Comparison of ENCODE assay signal across 25 cellular contexts in genomic region chrX:2960861-2961515, GRCh38. TPM values are rescaled to one million over a fixed set of nuclear protein-coding genes. Genes with fewer than 3 reads are reported as not detected.
DNase-seq lines count a peak whose midpoint lies in the region; ATAC-seq and TF ChIP-seq lines count a peak whose summit lies in the region.
"Had no signal": no experiment of that assay in that cellular context is flagged by ENCODE, and none has a peak within 500 bp of the region (broad histone marks: within the 10 kb centered on the region; RNA-seq: fewer than 3 reads in every experiment).

No MANE protein-coding gene starts in this region.

- no peaks in the 10 kb centered on the region for H3K27me3 ChIP-seq in HUES6 (ENCODE audit: control insufficient read depth, insufficient read depth, low read length)
- no peaks in the 10 kb centered on the region for H3K27me3 ChIP-seq in endodermal cell (ENCODE audit: control insufficient read depth, insufficient read depth, low read length, poor library complexity, severe bottlenecking)

- H3K4me3 ChIP-seq in HUES6 (ENCODE audit: low read depth, low read length) (peak overlapping the region; percentile 49), endodermal cell (ENCODE audit: low read length) (peak overlapping the region; percentile 90), mesodermal cell (ENCODE audit: extremely low read depth, insufficient read depth, low read length, poor library complexity, severe bottlenecking) (no peak overlapping the region), coronary artery (no peak overlapping the region)

- H3K4me1 ChIP-seq in HUES6 (ENCODE audit: control insufficient read depth, insufficient read depth, low read length) (peaks cover 35% of the 10 kb centered on the region), endodermal cell (ENCODE audit: control insufficient read depth, insufficient read depth, low read length) (no peaks in the 10 kb centered on the region), mesodermal cell (ENCODE audit: control insufficient read depth, insufficient read depth, low read length, poor library complexity, severe bottlenecking) (peaks cover 22% of the 10 kb centered on the region)

- H3K9me3 ChIP-seq in HUES6 (ENCODE audit: control insufficient read depth, insufficient read depth, low read depth, low read length), result no peaks in the 10 kb centered on the region
- no peaks in the 10 kb centered on the region for H3K9me3 ChIP-seq in endodermal cell (ENCODE audit: control insufficient read depth, low read length)
- H3K9me3 ChIP-seq in mesodermal cell (ENCODE audit: control insufficient read depth, low read length), result no peaks in the 10 kb centered on the region
- H3K9me3 ChIP-seq: SK-N-SH had no signal

- H3K27ac Mint-ChIP-seq in endodermal cell, result peak overlapping the region; percentile 64
- no peak overlapping the region for H3K27ac Mint-ChIP-seq in activated T-cell treated with anti-CD3 and anti-CD28 coated beads, Interleukin-2, amount 50 U/mL, for 24 hours
- H3K27ac Mint-ChIP-seq: HFFc6, IgD-negative memory B cell had no signal

- H3K36me3 ChIP-seq in HUES6 (ENCODE audit: control insufficient read depth, insufficient read depth, low read length) (peaks cover 35% of the 10 kb centered on the region), endodermal cell (ENCODE audit: control insufficient read depth, insufficient read depth, low read length) (peaks cover 33% of the 10 kb centered on the region), mesodermal cell (ENCODE audit: control insufficient read depth, insufficient read depth, low read length) (peaks cover 4% of the 10 kb centered on the region)

- peak overlapping the region; percentile 91 for H3K4me3 Mint-ChIP-seq in endodermal cell
- H3K4me3 Mint-ChIP-seq in activated T-cell treated with anti-CD3 and anti-CD28 coated beads, Interleukin-2, amount 50 U/mL, for 24 hours, result no peak overlapping the region
- H3K4me3 Mint-ChIP-seq: CD4-positive, CD25-positive, alpha-beta regulatory T cell; HFFc6; IgD-negative memory B cell had no signal

- peaks cover 34% of the 10 kb centered on the region for H3K4me1 Mint-ChIP-seq in endodermal cell
- H3K4me1 Mint-ChIP-seq in activated T-cell treated with anti-CD3 and anti-CD28 coated beads, Interleukin-2, amount 50 U/mL, for 24 hours (ENCODE audit: low read depth), result peaks cover under 1% of the 10 kb centered on the region
- H3K4me1 Mint-ChIP-seq: CD4-positive, CD25-positive, alpha-beta regulatory T cell; IgD-negative memory B cell had no signal

- H3K27me3 Mint-ChIP-seq in endodermal cell (ENCODE audit: insufficient read depth), result no peaks in the 10 kb centered on the region
- peaks cover 17% of the 10 kb centered on the region for H3K27me3 Mint-ChIP-seq in activated T-cell treated with anti-CD3 and anti-CD28 coated beads, Interleukin-2, amount 50 U/mL, for 24 hours

- 42 to 69% methylated on average over 3 to 14 of the region's 14 CpGs for WGBS in endodermal cell (ENCODE audit: insufficient coverage in 1 of 2, insufficient read length in 1 of 2), 2 experiments
- WGBS in mesodermal cell (ENCODE audit: insufficient coverage in 2 of 2), 2 experiments, result 56 to 68% methylated on average over 4 to 5 of the region's 14 CpGs

- H3K27ac ChIP-seq in HUES6 (ENCODE audit: low read depth, low read length) (peak overlapping the region; percentile 95), endodermal cell (ENCODE audit: low read depth, low read length) (no peak overlapping the region), mesodermal cell (ENCODE audit: low read depth, low read length, severe bottlenecking) (peak overlapping the region; percentile 49), coronary artery (no peak overlapping the region)

- no peaks in the 10 kb centered on the region for H3K9me3 Mint-ChIP-seq in endodermal cell
- no peaks in the 10 kb centered on the region for H3K9me3 Mint-ChIP-seq in activated T-cell treated with anti-CD3 and anti-CD28 coated beads, Interleukin-2, amount 50 U/mL, for 24 hours
- H3K9me3 Mint-ChIP-seq: HFFc6, IgD-negative memory B cell had no signal

- peak; percentile 86 for DNase-seq in endodermal cell
- no peak for DNase-seq in activated T-cell treated with anti-CD3 and anti-CD28 coated beads, Interleukin-2, amount 50 U/mL, for 24 hours
- DNase-seq in ecto neural progenitor cell (ENCODE audit: low spot score), result no peak
- no peak for DNase-seq in coronary artery (ENCODE audit: low spot score)
- DNase-seq: CD4-positive, CD25-positive, alpha-beta regulatory T cell; DND-41; HFFc6; Karpas-422; MV-4-11; NCI-H1105 treated with DMSO at 0.1 percent for 48 hours; NCI-H2029 treated with DMSO at 0.1 percent for 48 hours; NCI-H226; NCI-H510A treated with DMSO at 0.1 percent for 48 hours; NCI-H748 treated with DMSO at 0.1 percent for 48 hours; NK-92 treated with Interleukin-12 subunit alpha and Interleukin-12 subunit beta, amount 100 ng/mL, for 24 hours; SIG-M5; SK-N-SH had no signal

- peaks cover 38% of the 10 kb centered on the region for H3K36me3 Mint-ChIP-seq in endodermal cell (ENCODE audit: low read depth)
- H3K36me3 Mint-ChIP-seq in activated T-cell treated with anti-CD3 and anti-CD28 coated beads, Interleukin-2, amount 50 U/mL, for 24 hours (ENCODE audit: low read depth), result no peaks in the 10 kb centered on the region
- H3K36me3 Mint-ChIP-seq: CD4-positive, CD25-positive, alpha-beta regulatory T cell; IgD-negative memory B cell had no signal

- no peak for ATAC-seq in GM19463 (IDR thresholded peaks at IDR 0.05; ENCODE audit: unreplicated experiment)
- ATAC-seq: Panc1 had no signal

- H3K9ac ChIP-seq in HUES6 (ENCODE audit: low read length), result peak overlapping the region; percentile 82
- H3K9ac ChIP-seq in endodermal cell (ENCODE audit: extremely low read depth, low read length, poor library complexity, severe bottlenecking), result peak overlapping the region; percentile 15
- H3K9ac ChIP-seq: SK-N-SH had no signal

- peak; percentile 17 for TF ChIP-seq CTCF in endodermal cell (conservative IDR thresholded peaks at IDR 0.05)
- TF ChIP-seq CTCF in coronary artery (IDR thresholded peaks at IDR 0.05), result no peak

RNA-seq across cellular contexts. Expression of gene ARSD, which starts 31.8 kb away (rescaled TPM):
- 10 to 100 TPM in 1 of 2 donors, 1 to 10 TPM in 1; 4.9 to 15.7 TPM for total RNA-seq in endodermal cell
- polyA plus RNA-seq in endodermal cell (2013, experiment 1 of 2), result 4.9 TPM
- 5.1 TPM for polyA plus RNA-seq in endodermal cell (2013, experiment 2 of 2)
- 8.7 TPM for polyA plus RNA-seq in mesodermal cell (2013, experiment 1 of 2)
- polyA plus RNA-seq in mesodermal cell (2013, experiment 2 of 2), result 6.8 TPM
- total RNA-seq: G401 had no signal

RNA-seq across cellular contexts. Expression of gene ARSH, which starts 45.4 kb away (rescaled TPM):
- total RNA-seq in endodermal cell, result not detected
- not detected for polyA plus RNA-seq in endodermal cell (2013, experiment 1 of 2)
- polyA plus RNA-seq in endodermal cell (2013, experiment 2 of 2), result not detected
- not detected for polyA plus RNA-seq in mesodermal cell (2013, experiment 1 of 2)
- not detected for polyA plus RNA-seq in mesodermal cell (2013, experiment 2 of 2)
- total RNA-seq: CD4-positive, CD25-positive, alpha-beta regulatory T cell; G401; HFFc6; M059J had no signal
- polyA plus RNA-seq: BJ; CD4-positive, CD25-positive, alpha-beta regulatory T cell; IgD-negative memory B cell; SK-N-SH had no signal

Comparison
In these comparisons a context has a peak if more than half of its experiments do, and no peak if none do; other contexts are left out.
1. H3K27ac ChIP-seq: peak in HUES6 (single experiment) and mesodermal cell (single experiment); none in endodermal cell (single experiment) and coronary artery (0 of 2).
2. H3K4me3 ChIP-seq: peak in HUES6 (single experiment) and endodermal cell (single experiment); none in mesodermal cell (single experiment) and coronary artery (single experiment).